Comparison of ENCODE assay signal across 22 cellular contexts in the genomic region with DNA sequence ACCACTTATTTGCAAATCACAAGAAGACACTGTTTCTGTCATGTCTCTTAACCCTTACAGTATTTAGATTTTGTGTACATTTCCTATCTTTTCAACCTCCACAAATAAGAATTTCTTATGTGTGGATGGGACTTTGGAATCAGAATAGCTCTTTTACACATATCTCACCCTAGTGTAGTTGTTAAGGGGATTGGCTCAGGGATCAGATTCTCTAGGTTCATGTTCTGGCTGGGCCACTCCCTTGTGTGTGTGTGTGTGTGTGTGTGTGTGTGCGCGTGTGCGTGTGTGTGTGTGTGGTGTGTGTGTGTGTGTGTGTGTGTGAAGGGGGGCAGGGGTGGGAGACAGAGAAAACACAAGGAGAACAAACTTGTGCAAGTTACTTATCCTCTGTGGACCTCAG.
A peak's percentile ranks its signal among the peaks of the same experiment; 100 is the strongest.
DNase-seq lines count a peak whose midpoint lies in the region; ATAC-seq, FAIRE-seq and TF ChIP-seq lines count a peak whose summit lies in the region.
"Had no signal": no experiment of that assay in that cellular context is flagged by ENCODE, and none has a peak within 500 bp of the region (broad histone marks: within the 10 kb centered on the region; RNA-seq: fewer than 3 reads in every experiment).

No MANE protein-coding gene starts in this region.

- peaks cover 7% of the 10 kb centered on the region for H3K4me1 Mint-ChIP-seq in nephron progenitor cell
- peaks cover 25% of the 10 kb centered on the region for H3K4me1 Mint-ChIP-seq in CD14-positive monocyte

- no peaks in the 10 kb centered on the region for H3K27me3 ChIP-seq in endothelial cell of umbilical vein (ENCODE audit: control insufficient read depth in 2 of 2, insufficient read depth in 2 of 2, low read length in 2 of 2)
- H3K27me3 ChIP-seq in left lung, result no peaks in the 10 kb centered on the region

- TF ChIP-seq RAD21 in A549 (conservative IDR thresholded peaks at IDR 0.05 in 1 of 2, IDR thresholded peaks at IDR 0.05 in 1 of 2), result no peak

- H3K9me3 ChIP-seq in A549, result no peaks in the 10 kb centered on the region
- no peaks in the 10 kb centered on the region for H3K9me3 ChIP-seq in endothelial cell of umbilical vein (replicated peaks; ENCODE audit: control insufficient read depth, insufficient read depth, low read length)
- no peaks in the 10 kb centered on the region for H3K9me3 ChIP-seq in left lung

- TF ChIP-seq POLR2A in A549 (IDR thresholded peaks at IDR 0.05; ENCODE audit: low read length) (no peak), GM12892 (IDR thresholded peaks at IDR 0.05; ENCODE audit: low read depth, low read length) (no peak), endothelial cell of umbilical vein (IDR thresholded peaks at IDR 0.05; ENCODE audit: low read depth, low read length) (no peak)

- H3K4me1 ChIP-seq in A549 (peaks cover 20% of the 10 kb centered on the region), endothelial cell of umbilical vein (ENCODE audit: control insufficient read depth, extremely low read depth, insufficient read depth, low read length) (no peaks in the 10 kb centered on the region), left lung (peaks cover 0 to 6% of the 10 kb centered on the region in 2 donors)

- DNase-seq in A549 (ENCODE audit: low read depth in 1 of 2, low spot score in 1 of 2), result no peak
- DNase-seq in GM12892 (ENCODE audit: insufficient read length), result no peak
- no peak for DNase-seq in endothelial cell of umbilical vein (ENCODE audit: low read depth, low spot score)
- no peak for DNase-seq in nephron progenitor cell
- DNase-seq in CD14-positive monocyte (ENCODE audit: low spot score), result no peak
- no peak for DNase-seq in NOMO-1 treated with dmso at 0.1 percent for 144 hours (lab: John Stamatoyannopoulos, UW; ENCODE audit: unreplicated experiment)
- DNase-seq in left lung, result no peak
- DNase-seq: 8988T; C1 segment of cervical spinal cord; CD4-positive, CD25-positive, alpha-beta regulatory T cell; CD8-positive, alpha-beta T cell; DMS 273 treated with DMSO at 0.1 percent for 48 hours; DMS79; EL; GDM1; GM23248; H7; HCEC 1CT had no signal

- no peaks in the 10 kb centered on the region for H3K79me2 ChIP-seq in endothelial cell of umbilical vein (ENCODE audit: control insufficient read depth, insufficient read depth, low read length)

- peak overlapping the region; percentile 16 to 39; a peak in 2 of 6 replicates for H3K27ac ChIP-seq in A549
- no peak overlapping the region for H3K27ac ChIP-seq in endothelial cell of umbilical vein (ENCODE audit: insufficient read depth, low read depth, low read length)
- H3K27ac ChIP-seq in left lung, result no peak overlapping the region
- H3K27ac ChIP-seq: GM23248 had no signal

- intact Hi-C loops in endothelial cell of umbilical vein (cut with micrococcal nuclease), result no loop called here
- intact Hi-C loops in CD14-positive monocyte (cut with micrococcal nuclease), result no loop called here
- intact Hi-C loops in left lung (cut with DNase I), result no loop called here

- no TSS peak for BruUV-seq in endothelial cell of umbilical vein (replicated peaks; lab: Mats Ljungman, UMichigan)

- 80% methylated on average over 1 of the region's 3 CpGs for WGBS in A549 (ENCODE audit: missing lambda C conversion rate)

- H3K4me2 ChIP-seq in A549 (no peak overlapping the region), endothelial cell of umbilical vein (ENCODE audit: insufficient read depth, low read length) (no peak overlapping the region)

- no peak for FAIRE-seq in A549 (lab: Jason Lieb, UNC)
- FAIRE-seq in GM12892 (lab: Jason Lieb, UNC), result peak; percentile 36
- FAIRE-seq in endothelial cell of umbilical vein (lab: Jason Lieb, UNC), result peak; percentile 81
- FAIRE-seq: D721Med, GM12878, H1 had no signal

- no peak for TF ChIP-seq EP300 in A549 (IDR thresholded peaks at IDR 0.05)

- dilution Hi-C loops in endothelial cell of umbilical vein (cut with MboI; ENCODE audit: extremely low pct_ligation_motif_present, low sequenced_read_pairs), result no loop called here

- H3K9ac ChIP-seq in endothelial cell of umbilical vein (replicated peaks; ENCODE audit: extremely low read depth, insufficient read depth, low read length), result no peak overlapping the region
- H3K9ac ChIP-seq: GM23248 had no signal

- H3K27ac Mint-ChIP-seq in nephron progenitor cell (peak overlapping the region; percentile 33), CD14-positive monocyte (peak overlapping the region in 1 of 7 donors; percentile 55)
- H3K27ac Mint-ChIP-seq: CD4-positive, CD25-positive, alpha-beta regulatory T cell; CD8-positive, alpha-beta T cell had no signal

- H3K4me3 Mint-ChIP-seq in nephron progenitor cell, result no peak overlapping the region
- no peak overlapping the region for H3K4me3 Mint-ChIP-seq in CD14-positive monocyte
- H3K4me3 Mint-ChIP-seq: CD4-positive, CD25-positive, alpha-beta regulatory T cell; CD8-positive, alpha-beta T cell had no signal

- H3K9me3 Mint-ChIP-seq in nephron progenitor cell (no peaks in the 10 kb centered on the region), CD14-positive monocyte (no peaks in the 10 kb centered on the region)
- H3K9me3 Mint-ChIP-seq: CD8-positive, alpha-beta T cell had no signal

- TF ChIP-seq CTCF in A549 (IDR thresholded peaks at IDR 0.05) (no peak), endothelial cell of umbilical vein (IDR thresholded peaks at IDR 0.05; ENCODE audit: extremely low read depth in 1 of 2, insufficient read depth in 1 of 2, low read depth in 1 of 2, low read length in 2 of 2) (no peak), nephron progenitor cell (IDR thresholded peaks at IDR 0.05) (no peak), CD14-positive monocyte (IDR thresholded peaks at IDR 0.05) (no peak), left lung (IDR thresholded peaks at IDR 0.05) (no peak)

- H2AFZ ChIP-seq in endothelial cell of umbilical vein (ENCODE audit: low read depth, low read length), result no peak overlapping the region
- H2AFZ ChIP-seq: GM23248 had no signal

- POLR2A ChIA-PET in A549 (lab: Yijun Ruan, JAX) (no interaction called here), endothelial cell of umbilical vein (lab: Charles Lee) (no interaction called here)

- H3K36me3 Mint-ChIP-seq in nephron progenitor cell (ENCODE audit: low read depth), result peaks cover 17% of the 10 kb centered on the region
- H3K36me3 Mint-ChIP-seq in CD14-positive monocyte, result peaks cover 17 to 18% of the 10 kb centered on the region in 2 donors

- CTCF ChIA-PET in A549 (lab: Yijun Ruan, JAX) (interaction anchor here (0.7 to 1.3 kb wide), 4 partner anchors 9 to 292 kb away, joined by 3 to 4 read pairs (median 3); no protein-coding TSS in a partner anchor), endothelial cell of umbilical vein (lab: Charles Lee) (no interaction called here)

- ATAC-seq in A549 (no peak), GM21360 (IDR thresholded peaks at IDR 0.05; ENCODE audit: unreplicated experiment) (no peak), left lung (no peak)
- ATAC-seq: CD8-positive, alpha-beta T cell; GM12878 had no signal

- H3K9me1 ChIP-seq in endothelial cell of umbilical vein (replicated peaks; ENCODE audit: control insufficient read depth, extremely low read depth, insufficient read depth, low read length), result no peaks in the 10 kb centered on the region

- H3K36me3 ChIP-seq in endothelial cell of umbilical vein (ENCODE audit: control insufficient read depth in 2 of 2, extremely low read depth in 1 of 2, insufficient read depth in 2 of 2, low read length in 2 of 2) (no peaks in the 10 kb centered on the region), left lung (no peaks in the 10 kb centered on the region)

- no peaks in the 10 kb centered on the region for H3K27me3 Mint-ChIP-seq in nephron progenitor cell (ENCODE audit: low read depth, poor library complexity)
- H3K27me3 Mint-ChIP-seq in CD14-positive monocyte (ENCODE audit: low read depth in 3 of 3), result no peaks in the 10 kb centered on the region
- H3K27me3 Mint-ChIP-seq: CD4-positive, CD25-positive, alpha-beta regulatory T cell had no signal

- H3K4me3 ChIP-seq in A549, result no peak overlapping the region
- H3K4me3 ChIP-seq in endothelial cell of umbilical vein (replicated peaks in 1 of 3; ENCODE audit: insufficient read depth in 1 of 3, low read depth in 1 of 3, low read length in 3 of 3), result no peak overlapping the region
- H3K4me3 ChIP-seq in left lung, result no peak overlapping the region
- H3K4me3 ChIP-seq: GM12878, GM23248 had no signal

- no peaks in the 10 kb centered on the region for H4K20me1 ChIP-seq in endothelial cell of umbilical vein (replicated peaks; ENCODE audit: control insufficient read depth, extremely low read depth, insufficient read depth, low read length)

TF ChIP-seq in A549, 52 proteins besides CTCF, POLR2A, EP300 and RAD21 (continues in another document):
- no peak for TF ChIP-seq CHD2 (IDR thresholded peaks at IDR 0.05; ENCODE audit: low read length, partially characterized antibody)
- no peak for TF ChIP-seq HDAC2 (IDR thresholded peaks at IDR 0.05)
- TF ChIP-seq TFCP2L1 (CRISPR knock-in tag; IDR thresholded peaks at IDR 0.05), result no peak
- no peak for TF ChIP-seq MYC (IDR thresholded peaks at IDR 0.05; ENCODE audit: borderline replicate concordance, low read length)
- TF ChIP-seq ZSCAN20 (CRISPR knock-in tag; IDR thresholded peaks at IDR 0.05), result no peak
- TF ChIP-seq, protein P1, sequence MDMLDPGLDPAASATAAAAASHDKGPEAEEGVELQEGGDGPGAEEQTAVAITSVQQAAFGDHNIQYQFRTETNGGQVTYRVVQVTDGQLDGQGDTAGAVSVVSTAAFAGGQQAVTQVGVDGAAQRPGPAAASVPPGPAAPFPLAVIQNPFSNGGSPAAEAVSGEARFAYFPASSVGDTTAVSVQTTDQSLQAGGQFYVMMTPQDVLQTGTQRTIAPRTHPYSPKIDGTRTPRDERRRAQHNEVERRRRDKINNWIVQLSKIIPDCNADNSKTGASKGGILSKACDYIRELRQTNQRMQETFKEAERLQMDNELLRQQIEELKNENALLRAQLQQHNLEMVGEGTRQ (IDR thresholded peaks at IDR 0.05), result no peak
- TF ChIP-seq NR3C1 (IDR thresholded peaks at IDR 0.05), result no peak

TF ChIP-seq in endothelial cell of umbilical vein, 7 proteins besides CTCF, POLR2A, EP300 and RAD21:
- TF ChIP-seq MYC (IDR thresholded peaks at IDR 0.05; ENCODE audit: low read depth, low read length) (no peak), EZH2 (IDR thresholded peaks at IDR 0.05; ENCODE audit: borderline replicate concordance, low read depth, low read length, severe bottlenecking) (no peak), GATA2 (IDR thresholded peaks at IDR 0.05; ENCODE audit: insufficient read depth, insufficient read length, low read depth, low read length) (no peak), JUN (IDR thresholded peaks at IDR 0.05; ENCODE audit: borderline replicate concordance, insufficient read depth, insufficient read length, low read depth) (no peak), FOS (IDR thresholded peaks at IDR 0.05; ENCODE audit: borderline replicate concordance, insufficient read depth, low read length) (no peak)
- TF ChIP-seq, protein P2, sequence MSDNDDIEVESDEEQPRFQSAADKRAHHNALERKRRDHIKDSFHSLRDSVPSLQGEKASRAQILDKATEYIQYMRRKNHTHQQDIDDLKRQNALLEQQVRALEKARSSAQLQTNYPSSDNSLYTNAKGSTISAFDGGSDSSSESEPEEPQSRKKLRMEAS (IDR thresholded peaks at IDR 0.05; ENCODE audit: insufficient read depth, insufficient read length), result no peak

Comparison
In these comparisons a context has a peak if more than half of its experiments do, and no peak if none do; other contexts are left out.
1. H3K27ac ChIP-seq: peak in A549 (2 of 2); none in endothelial cell of umbilical vein (single experiment) and left lung (0 of 2).